18 cellular contexts compared by ENCODE assay signal in the genomic region with DNA sequence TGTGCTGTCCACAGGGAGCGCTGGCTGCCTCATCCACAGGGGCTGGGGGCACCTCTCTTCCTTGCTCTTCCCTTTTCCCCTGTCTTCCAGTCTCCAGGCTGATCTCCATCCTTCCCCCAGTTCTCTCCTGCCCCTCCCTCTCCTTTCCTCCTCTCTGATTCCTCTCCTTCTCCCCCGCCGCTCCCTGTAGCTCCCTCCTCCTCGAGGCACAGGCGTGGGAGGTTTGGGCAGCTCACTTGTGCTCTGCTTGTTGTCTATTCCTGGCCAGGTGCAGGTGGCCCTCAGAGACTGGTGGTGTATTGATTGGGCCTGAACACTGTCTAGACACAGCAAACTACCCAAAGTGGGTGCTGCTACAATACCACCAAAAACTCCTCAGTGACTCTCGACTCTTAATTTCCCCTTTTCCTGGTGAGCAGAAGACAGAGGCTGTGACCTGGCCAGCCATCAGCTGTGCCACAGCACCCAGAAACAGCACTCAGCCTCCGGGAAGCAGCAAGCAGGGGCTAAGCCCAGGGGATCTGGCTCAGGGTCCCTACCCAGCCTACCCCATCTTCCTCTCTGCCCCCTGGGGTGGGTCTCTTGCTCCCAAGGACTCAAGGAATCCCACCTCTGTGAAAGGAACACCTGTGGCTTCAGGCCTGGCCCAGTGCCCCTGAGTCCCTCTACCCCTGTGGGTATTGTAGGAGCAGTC.
A peak's percentile ranks its signal among the peaks of the same experiment; 100 is the strongest.
DNase-seq lines count a peak whose midpoint lies in the region; ATAC-seq and TF ChIP-seq lines count a peak whose summit lies in the region.
"Had no signal": no experiment of that assay in that cellular context is flagged by ENCODE, and none has a peak within 500 bp of the region (broad histone marks: within the 10 kb centered on the region; RNA-seq: fewer than 3 reads in every experiment).

No MANE protein-coding gene starts in this region.

- H3K27ac ChIP-seq in angular gyrus (ENCODE audit: low read depth, low read length) (peak overlapping the region; percentile 46), spleen (no peak overlapping the region)
- H3K27ac ChIP-seq: C4-2B had no signal

- TF ChIP-seq CTCF in spleen (IDR thresholded peaks at IDR 0.05 in 8 of 11, conservative IDR thresholded peaks at IDR 0.05 in 3 of 11) (no peak), Caco-2 (IDR thresholded peaks at IDR 0.05; ENCODE audit: insufficient read depth in 1 of 2, low read depth in 1 of 2, low read length in 1 of 2, severe bottlenecking in 1 of 2, unreplicated experiment in 1 of 2) (no peak)

- WGBS in spleen, 5 donors: 72 to 88% (median 73%) methylated on average over 7 of the region's 7 CpGs

- no peak overlapping the region for H3K4me3 Mint-ChIP-seq in Caco-2 (ENCODE audit: unreplicated experiment)
- H3K4me3 Mint-ChIP-seq: HFFc6 had no signal

- CTCF ChIA-PET in Caco-2 (lab: Charles Lee): no interaction called here

- no peak for ATAC-seq in GM21360 (IDR thresholded peaks at IDR 0.05; ENCODE audit: unreplicated experiment)
- ATAC-seq: K562, Panc1 had no signal

- H3K9me3 ChIP-seq in spleen (no peaks in the 10 kb centered on the region), Caco-2 (no peaks in the 10 kb centered on the region)

- H3K27me3 Mint-ChIP-seq in Caco-2 (ENCODE audit: insufficient read depth, unreplicated experiment): peaks cover 12% of the 10 kb centered on the region

- H3K4me1 ChIP-seq in spleen (no peaks in the 10 kb centered on the region), Caco-2 (no peaks in the 10 kb centered on the region)

- H3K36me3 ChIP-seq in spleen (no peaks in the 10 kb centered on the region), Caco-2 (ENCODE audit: control insufficient read depth, insufficient read depth, low read length) (no peaks in the 10 kb centered on the region)

- H3K4me3 ChIP-seq in spleen (no peak overlapping the region), Caco-2 (ENCODE audit: low read depth, low read length) (no peak overlapping the region)
- H3K4me3 ChIP-seq: K562 had no signal

- POLR2A ChIA-PET in Caco-2 (lab: Charles Lee): no interaction called here

- no peaks in the 10 kb centered on the region for H3K36me3 Mint-ChIP-seq in Caco-2 (ENCODE audit: insufficient read depth, unreplicated experiment)

- DNase-seq in NCI-H748 (lab: John Stamatoyannopoulos, UW; ENCODE audit: unreplicated experiment) (peak; percentile 35), NCI-H748 treated with DMSO at 0.1 percent for 48 hours (lab: John Stamatoyannopoulos, UW) (no peak), mesenteric fat pad (ENCODE audit: low spot score) (peak; percentile 60), spleen (peak; percentile 57), Caco-2 (no peak), T-helper 1 cell (no peak)
- DNase-seq: COR-L47, DMS153, EL, HFFc6, NCI-H1436 treated with DMSO at 0.1 percent for 48 hours, NCI-H2171, NCI-H446 had no signal

- peaks cover 0 to 14% (median 0%) of the 10 kb centered on the region in 7 donors for H3K27me3 ChIP-seq in spleen (replicated peaks in 1 of 7)
- H3K27me3 ChIP-seq in Caco-2 (replicated peaks; ENCODE audit: control insufficient read depth, insufficient read depth, low read length): no peaks in the 10 kb centered on the region; the same call in 1 of the 2 replicates

- no peaks in the 10 kb centered on the region for H3K4me1 Mint-ChIP-seq in Caco-2 (ENCODE audit: low read depth, unreplicated experiment)

- no TSS peak for BruUV-seq in Caco-2 (replicated peaks; lab: Mats Ljungman, UMichigan)

- H3K9me3 Mint-ChIP-seq in Caco-2 (ENCODE audit: unreplicated experiment): no peaks in the 10 kb centered on the region
- H3K9me3 Mint-ChIP-seq: HFFc6 had no signal

- no peak overlapping the region for H3K27ac Mint-ChIP-seq in Caco-2 (ENCODE audit: unreplicated experiment)
- H3K27ac Mint-ChIP-seq: HFFc6 had no signal

- no peak for TF ChIP-seq POLR2A in spleen (IDR thresholded peaks at IDR 0.05)

- intact Hi-C loops in spleen (cut with DNase I; ENCODE audit: low total_unique reads): no loop called here
- intact Hi-C loops in Caco-2 (cut with micrococcal nuclease; ENCODE audit: unreplicated experiment): no loop called here

Comparison
In these comparisons a context has a peak if more than half of its experiments do, and no peak if none do; other contexts are left out.
1. DNase-seq: peak in NCI-H748 (single experiment), mesenteric fat pad (single experiment) and spleen (single experiment); none in NCI-H748 treated with DMSO at 0.1 percent for 48 hours (single experiment), Caco-2 (0 of 2) and T-helper 1 cell (0 of 5).